ENCODE assay signal across 20 cellular contexts in the genomic region with DNA sequence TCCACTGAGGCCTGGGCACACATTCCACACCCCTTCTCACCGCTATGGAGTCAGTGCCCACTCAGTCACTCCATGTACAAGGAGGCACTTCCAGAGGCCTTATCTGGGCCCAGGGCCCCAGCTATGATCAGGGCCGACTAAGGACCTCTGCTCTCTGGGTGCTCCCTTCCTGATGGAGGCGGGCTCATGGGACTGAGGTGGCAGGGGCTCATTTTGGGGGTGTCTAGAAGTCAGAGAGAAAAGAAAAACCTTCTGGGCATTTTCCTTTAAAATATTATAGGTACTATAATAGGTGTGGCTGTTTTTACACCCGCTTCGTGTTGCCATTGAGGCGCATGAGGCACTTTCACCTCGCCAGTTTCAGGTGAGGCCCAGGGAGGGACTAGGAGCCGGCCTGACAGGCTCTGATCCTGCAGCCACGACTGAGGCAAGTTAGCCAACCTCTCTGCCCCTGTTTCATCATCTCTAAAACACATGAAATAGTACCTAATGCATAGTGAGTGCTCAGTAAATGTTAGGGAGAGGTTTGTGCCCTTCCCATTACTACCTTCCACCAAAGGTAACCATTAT. TPM values are rescaled to one million over a fixed set of nuclear protein-coding genes. Genes with fewer than 3 reads are reported as not detected.
A peak's percentile ranks its signal among the peaks of the same experiment; 100 is the strongest.
DNase-seq lines count a peak whose midpoint lies in the region; ATAC-seq, FAIRE-seq and TF ChIP-seq lines count a peak whose summit lies in the region.
"Had no signal": no experiment of that assay in that cellular context is flagged by ENCODE, and none has a peak within 500 bp of the region (broad histone marks: within the 10 kb centered on the region; RNA-seq: fewer than 3 reads in every experiment).

No MANE protein-coding gene starts in this region.

- peak overlapping the region; percentile 41 for H3K27ac Mint-ChIP-seq in progenitor cell of endocrine pancreas
- H3K27ac Mint-ChIP-seq: activated B cell treated with CpG ODN at 0.5 μM for 24 hours had no signal

- H3K23ac ChIP-seq in IMR-90 (ENCODE audit: low read depth, low read length): no peak overlapping the region

- H3K4me1 Mint-ChIP-seq in progenitor cell of endocrine pancreas (ENCODE audit: low read depth): peaks cover 8% of the 10 kb centered on the region
- H3K4me1 Mint-ChIP-seq: activated naive CD4-positive, alpha-beta T cell treated with anti-CD3 and anti-CD28 coated beads, Interleukin-2, amount 50 U/mL, for 24 hours had no signal

- peak overlapping the region; percentile 70 for H3K14ac ChIP-seq in IMR-90 (replicated peaks; ENCODE audit: low read depth, low read length)

- no peaks in the 10 kb centered on the region for H3K27me3 Mint-ChIP-seq in progenitor cell of endocrine pancreas

- no peak for DNase-seq in A549 (ENCODE audit: low read depth in 1 of 2, low spot score in 1 of 2)
- no peak for DNase-seq in IMR-90
- DNase-seq in epithelial cell of esophagus (ENCODE audit: low read depth): peak; percentile 76
- no peak for DNase-seq in progenitor cell of endocrine pancreas (ENCODE audit: low spot score, unreplicated experiment)
- no peak for DNase-seq in HepG2 (ENCODE audit: low spot score)
- DNase-seq in activated CD4-positive, alpha-beta T cell treated with anti-CD3 and anti-CD28 coated beads, Interleukin-2, amount 50 U/mL, for 1 hour: no peak
- no peak for DNase-seq in activated CD4-positive, alpha-beta T cell treated with anti-CD3 and anti-CD28 coated beads for 1 hour
- DNase-seq: activated B cell treated with CpG ODN at 0.5 μM for 24 hours; effector CD4-positive, alpha-beta T cell; gastrocnemius medialis; GOT3; MM.1S; NCI-H1417 treated with DMSO at 0.1 percent for 48 hours; NCI-H524 treated with DMSO at 0.1 percent for 48 hours had no signal

- H4K8ac ChIP-seq in IMR-90 (ENCODE audit: low read depth in 2 of 2, low read length in 2 of 2): peak overlapping the region in 1 of 2 experiments; percentile 56; a peak in 1 of 4 replicates

- H3K4ac ChIP-seq in IMR-90 (ENCODE audit: low read depth, low read length): peak overlapping the region; percentile 87

- H3K4me2 ChIP-seq in A549 (peak overlapping the region; percentile 64), IMR-90 (ENCODE audit: low read depth, low read length) (no peak overlapping the region), HepG2 (ENCODE audit: low read depth, low read length) (no peak overlapping the region)

- 0 out of 2 replicates have a peak overlapping the region, but pooled peaks have one; percentile 34 for H2BK20ac ChIP-seq in IMR-90 (ENCODE audit: low read depth, low read length)

- dilution Hi-C loops in IMR-90 (cut with HindIII; ENCODE audit: low sequenced_read_pairs, unreplicated experiment): no loop called here

- H2BK120ac ChIP-seq in IMR-90 (ENCODE audit: low read depth, low read length): no peak overlapping the region; the same call in 1 of the 2 replicates

- TF ChIP-seq POLR2A in A549 (IDR thresholded peaks at IDR 0.05; ENCODE audit: low read length): no peak
- TF ChIP-seq POLR2A in IMR-90 (IDR thresholded peaks at IDR 0.05; ENCODE audit: low read depth, low read length): no peak
- TF ChIP-seq POLR2A in HepG2 (IDR thresholded peaks at IDR 0.05; ENCODE audit: insufficient read depth in 1 of 2, low read depth in 2 of 2, low read length in 2 of 2): no peak

- no peak overlapping the region for H3K9ac ChIP-seq in IMR-90 (ENCODE audit: low read depth, low read length)
- H3K9ac ChIP-seq in HepG2 (ENCODE audit: insufficient read depth, low read depth, low read length): no peak overlapping the region

- intact Hi-C loops in IMR-90 (cut with micrococcal nuclease): no loop called here
- intact Hi-C loops in HepG2 (cut with micrococcal nuclease; ENCODE audit: unreplicated experiment): no loop called here

- no peaks in the 10 kb centered on the region for H3K9me3 ChIP-seq in A549
- no peaks in the 10 kb centered on the region for H3K9me3 ChIP-seq in IMR-90 (ENCODE audit: control insufficient read depth, insufficient read depth, low read length)
- no peaks in the 10 kb centered on the region for H3K9me3 ChIP-seq in HepG2 (ENCODE audit: low read length)
- H3K9me3 ChIP-seq: ascending aorta, esophagus muscularis mucosa, gastrocnemius medialis had no signal

- H3K36me3 ChIP-seq in IMR-90 (ENCODE audit: control insufficient read depth, insufficient read depth, low read length) (no peaks in the 10 kb centered on the region), HepG2 (replicated peaks in 1 of 2; ENCODE audit: control insufficient read depth in 1 of 2, insufficient read depth in 2 of 2, low read length in 2 of 2) (peaks cover 0 to 1% of the 10 kb centered on the region in 2 experiments; a peak in 2 of 5 replicates)
- H3K36me3 ChIP-seq: ascending aorta, esophagus muscularis mucosa, gastrocnemius medialis had no signal

- H3K18ac ChIP-seq in IMR-90 (ENCODE audit: low read depth, low read length): no peak overlapping the region

- H3K4me1 ChIP-seq in A549 (peaks cover 35% of the 10 kb centered on the region), IMR-90 (ENCODE audit: control insufficient read depth, insufficient read depth, low read length) (peaks cover 17% of the 10 kb centered on the region), HepG2 (ENCODE audit: insufficient read depth, low read length) (peaks cover 45% of the 10 kb centered on the region)

- H3K4me3 ChIP-seq in A549 (no peak overlapping the region), IMR-90 (ENCODE audit: insufficient read depth, low read depth, low read length) (no peak overlapping the region), epithelial cell of esophagus (ENCODE audit: low read length) (no peak overlapping the region), HepG2 (replicated peaks in 1 of 3; ENCODE audit: insufficient read depth in 1 of 3, low read depth in 2 of 3, low read length in 3 of 3) (no peak overlapping the region)
- H3K4me3 ChIP-seq: ascending aorta, esophagus muscularis mucosa, gastrocnemius medialis had no signal

- POLR2A ChIA-PET in A549 (lab: Yijun Ruan, JAX): no interaction called here
- POLR2A ChIA-PET in IMR-90 (lab: Charles Lee; ENCODE audit: unreplicated experiment): no interaction called here
- POLR2A ChIA-PET in HepG2 (lab: Yijun Ruan, JAX): interaction anchor here (0.9 to 3.4 kb wide), 2 partner anchors 10 to 17 kb away, joined by 3 to 26 read pairs; no protein-coding TSS in a partner anchor

- peak overlapping the region; percentile 59 for H2BK5ac ChIP-seq in IMR-90 (ENCODE audit: low read depth, low read length, poor library complexity, severe bottlenecking)

- peaks cover 0 to 4% of the 10 kb centered on the region in 2 experiments; a peak in 1 of 4 replicates for H3K79me1 ChIP-seq in IMR-90 (ENCODE audit: low read depth in 1 of 2, low read length in 2 of 2)

- H4K20me1 ChIP-seq in IMR-90 (ENCODE audit: insufficient read depth, low read length) (peaks cover 5% of the 10 kb centered on the region; the same call in 1 of the 2 replicates), HepG2 (ENCODE audit: insufficient read depth, low read length) (no peaks in the 10 kb centered on the region)

- H2AK5ac ChIP-seq in IMR-90 (ENCODE audit: low read depth, low read length): peak overlapping the region; percentile 97

- H2BK15ac ChIP-seq in IMR-90 (ENCODE audit: low read depth, low read length): peak overlapping the region; percentile 94; the same call in 1 of the 3 replicates

- BruUV-seq in IMR-90 (replicated peaks; lab: Mats Ljungman, UMichigan) (no TSS peak), HepG2 (replicated peaks; lab: Mats Ljungman, UMichigan) (no TSS peak)

- no peaks in the 10 kb centered on the region for H3K79me2 ChIP-seq in HepG2 (ENCODE audit: insufficient read depth, low read length)

- peaks cover 16% of the 10 kb centered on the region for H3K9me1 ChIP-seq in IMR-90 (ENCODE audit: insufficient read depth, low read length)

- TF ChIP-seq EP300 in A549 (IDR thresholded peaks at IDR 0.05) (no peak), HepG2 (IDR thresholded peaks at IDR 0.05; ENCODE audit: low read depth in 2 of 2, low read length in 2 of 2) (no peak), HepG2 (CRISPR knock-in tag; IDR thresholded peaks at IDR 0.05; ENCODE audit: borderline replicate concordance) (no peak)

- no peak overlapping the region for H3K56ac ChIP-seq in IMR-90 (ENCODE audit: extremely low read depth, insufficient read depth, low read length)

- H3K9me3 Mint-ChIP-seq in progenitor cell of endocrine pancreas (ENCODE audit: low read depth): no peaks in the 10 kb centered on the region
- H3K9me3 Mint-ChIP-seq: activated B cell treated with CpG ODN at 0.5 μM for 24 hours; activated naive CD4-positive, alpha-beta T cell treated with anti-CD3 and anti-CD28 coated beads, Interleukin-2, amount 50 U/mL, for 24 hours had no signal

- WGBS in A549 (ENCODE audit: missing lambda C conversion rate): 91% methylated on average over 9 of the region's 9 CpGs
- WGBS in IMR-90 (ENCODE audit: extremely low coverage in 2 of 2, insufficient read length in 1 of 2), 2 experiments: no CpG with 5 or more reads among the region's 9 CpGs
- WGBS in HepG2 (ENCODE audit: low lambda C conversion rate): 87% methylated on average over 8 of the region's 9 CpGs

- in situ Hi-C loops in IMR-90 (cut with MboI; ENCODE audit: low sequenced_read_pairs) (no loop called here), HepG2 (cut with HindIII; ENCODE audit: extremely low pct_ligation_motif_present, low pct_unique_long_range_greater_than_20kb) (no loop called here)

- TF ChIP-seq RAD21 in A549 (conservative IDR thresholded peaks at IDR 0.05 in 1 of 2, IDR thresholded peaks at IDR 0.05 in 1 of 2) (no peak), IMR-90 (IDR thresholded peaks at IDR 0.05; ENCODE audit: low read length) (no peak), HepG2 (CRISPR knock-in tag; IDR thresholded peaks at IDR 0.05) (no peak)

- H3K4me3 Mint-ChIP-seq in progenitor cell of endocrine pancreas (ENCODE audit: low read depth): no peak overlapping the region
- H3K4me3 Mint-ChIP-seq: activated B cell treated with CpG ODN at 0.5 μM for 24 hours; activated naive CD4-positive, alpha-beta T cell treated with anti-CD3 and anti-CD28 coated beads, Interleukin-2, amount 50 U/mL, for 24 hours had no signal

- H3K27ac ChIP-seq in A549 (peak overlapping the region; percentile 86 to 93), IMR-90 (ENCODE audit: insufficient read depth, low read length) (no peak overlapping the region), HepG2 (ENCODE audit: extremely low read length, insufficient read depth, low read length) (no peak overlapping the region)

- H2AK9ac ChIP-seq in IMR-90 (replicated peaks; ENCODE audit: low read depth, low read length, poor library complexity): peak overlapping the region; percentile 89

- H4K5ac ChIP-seq in IMR-90 (ENCODE audit: low read depth, low read length): no peak overlapping the region

- H3K36me3 Mint-ChIP-seq in progenitor cell of endocrine pancreas (ENCODE audit: insufficient read depth): peaks cover 13% of the 10 kb centered on the region
- H3K36me3 Mint-ChIP-seq: activated naive CD4-positive, alpha-beta T cell treated with anti-CD3 and anti-CD28 coated beads, Interleukin-2, amount 50 U/mL, for 24 hours had no signal

- CTCF ChIA-PET in A549 (lab: Yijun Ruan, JAX) (interaction anchor here (1.2 to 2.4 kb wide), 4 partner anchors 10 to 15 kb away, joined by 3 to 19 read pairs (median 12); a partner anchor contains a TSS), IMR-90 (lab: Yijun Ruan, JAX) (no interaction called here), HepG2 (lab: Yijun Ruan, JAX; ENCODE audit: low intra/inter-chr PET ratio, low total read pairs) (no interaction called here)

- H3K27me3 ChIP-seq in IMR-90 (ENCODE audit: control insufficient read depth, insufficient read depth, low read length): no peaks in the 10 kb centered on the region
- H3K27me3 ChIP-seq in HepG2 (ENCODE audit: control insufficient read depth in 1 of 2, insufficient read depth in 2 of 2, low read length in 2 of 2): no peaks in the 10 kb centered on the region
- H3K27me3 ChIP-seq: ascending aorta, esophagus muscularis mucosa, gastrocnemius medialis had no signal

- FAIRE-seq in A549 (lab: Jason Lieb, UNC) (no peak), HepG2 (lab: Jason Lieb, UNC) (no peak)
- FAIRE-seq: D721Med had no signal

- H2AFZ ChIP-seq in IMR-90 (replicated peaks; ENCODE audit: low read length, poor library complexity) (peak overlapping the region; percentile 51), HepG2 (ENCODE audit: low read length) (no peak overlapping the region)

- TF ChIP-seq CTCF in A549 (IDR thresholded peaks at IDR 0.05): no peak
- no peak for TF ChIP-seq CTCF in IMR-90 (conservative IDR thresholded peaks at IDR 0.05; ENCODE audit: low read depth, low read length)
- no peak for TF ChIP-seq CTCF in epithelial cell of esophagus (IDR thresholded peaks at IDR 0.05; ENCODE audit: insufficient read depth, low read depth, low read length, missing control alignments)
- TF ChIP-seq CTCF in progenitor cell of endocrine pancreas (IDR thresholded peaks at IDR 0.05; ENCODE audit: unreplicated experiment): no peak
- TF ChIP-seq CTCF in HepG2 (CRISPR knock-in tag; IDR thresholded peaks at IDR 0.05): no peak

- no peak for ATAC-seq in A549
- ATAC-seq in IMR-90 (ENCODE audit: low read depth): no peak
- no peak for ATAC-seq in HepG2
- no peak for ATAC-seq in HG02763 (IDR thresholded peaks at IDR 0.05; ENCODE audit: unreplicated experiment)
- ATAC-seq: gastrocnemius medialis had no signal

- peak overlapping the region; percentile 86; the same call in 1 of the 2 replicates for H4K91ac ChIP-seq in IMR-90 (ENCODE audit: insufficient read depth, low read depth, low read length)

RNA-seq across cellular contexts. Expression of a gene that starts 14.4 kb away (rescaled TPM):
- polyA plus RNA-seq in A549 (2011; rRNA removed): 60.6 and 65.6 TPM in 2 replicates
- 101 and 112 TPM in 2 replicates for polyA plus RNA-seq in A549 (2012; cell fraction: cytosol; rRNA removed)
- polyA plus RNA-seq in A549 (2012; cell fraction: nucleus; rRNA removed): 98.6 and 98.8 TPM in 2 replicates
- polyA plus RNA-seq in A549 (2017; fragmentation: RNase III; extraction: RNeasy Plus Mini Kit Qiagen cat#74134 plus additional on column Dnase treatment): 47.6 to 59.4 TPM (median 48.2 TPM) in 3 replicates
- 80.8 and 98.0 TPM in 2 replicates for polyA minus RNA-seq in A549 (2011; rRNA and poly(A)+ RNA removed)
- 23.3 and 42.5 TPM in 2 replicates for total RNA-seq in IMR-90 (2012; rRNA removed)
- 43.8 and 54.9 TPM in 2 replicates for polyA plus RNA-seq in IMR-90 (2012; rRNA removed)
- 53.7 and 71.4 TPM in 2 replicates for polyA plus RNA-seq in IMR-90 (2012; cell fraction: cytosol; rRNA removed)
- polyA plus RNA-seq in IMR-90 (2012; cell fraction: nucleus; rRNA removed; ENCODE audit: low replicate concordance): 30.7 and 46.9 TPM in 2 replicates
- 27.3 and 29.9 TPM in 2 replicates for total RNA-seq in progenitor cell of endocrine pancreas
- 26.2 and 27.7 TPM in 2 replicates for total RNA-seq in HepG2 (2016; rRNA removed; fragmentation: Illumina TruSeq; extraction: Trizol)
- total RNA-seq in HepG2 (2016; cell fraction: cytosol; rRNA removed; fragmentation: Illumina TruSeq; extraction: Trizol; ENCODE audit: low read depth): 7.2 and 9.1 TPM in 2 replicates
- 28.5 TPM in 2 replicates for total RNA-seq in HepG2 (2016; cell fraction: insoluble cytoplasmic fraction; rRNA removed; fragmentation: Illumina TruSeq; extraction: Trizol)
- total RNA-seq in HepG2 (2016; cell fraction: membrane; rRNA removed; fragmentation: Illumina TruSeq; extraction: Trizol): 9.6 and 12.5 TPM in 2 replicates
- total RNA-seq in HepG2 (2016; cell fraction: nucleus; rRNA removed; fragmentation: Illumina TruSeq; extraction: Trizol): 16.8 and 19.2 TPM in 2 replicates
- 28.7 and 31.1 TPM in 2 replicates for polyA plus RNA-seq in HepG2 (2011; rRNA removed)
- 19.7 and 34.3 TPM in 2 replicates for polyA plus RNA-seq in HepG2 (2011; cell fraction: cytosol; rRNA removed)
- 46.3 and 48.7 TPM in 2 replicates for polyA plus RNA-seq in HepG2 (2011; cell fraction: nucleus; rRNA removed)
- polyA plus RNA-seq in HepG2 (2012): 11.8 and 12.8 TPM in 2 replicates
- polyA plus RNA-seq in HepG2 (2016; cell fraction: cytosol; fragmentation: Illumina TruSeq; extraction: Trizol; ENCODE audit: low read depth): 6.7 and 10.3 TPM in 2 replicates
- polyA plus RNA-seq in HepG2 (2016; cell fraction: insoluble cytoplasmic fraction; fragmentation: Illumina TruSeq; extraction: Trizol; ENCODE audit: low read depth): 27.9 and 32.0 TPM in 2 replicates
- polyA plus RNA-seq in HepG2 (2016; cell fraction: membrane; fragmentation: Illumina TruSeq; extraction: Trizol; ENCODE audit: low read depth): 6.2 and 7.2 TPM in 2 replicates
- polyA plus RNA-seq in HepG2 (2016; cell fraction: nucleus; fragmentation: Illumina TruSeq; extraction: Trizol; ENCODE audit: insufficient read depth, low read depth): 31.9 and 36.2 TPM in 2 replicates
- polyA minus RNA-seq in HepG2 (2011; rRNA and poly(A)+ RNA removed; ENCODE audit: low replicate concordance): 24.4 and 68.8 TPM in 2 replicates
- 7.4 and 11.4 TPM in 2 replicates for polyA minus RNA-seq in HepG2 (2011; cell fraction: cytosol; rRNA and poly(A)+ RNA removed)
- 19.1 and 22.0 TPM in 2 replicates for polyA minus RNA-seq in HepG2 (2011; cell fraction: nucleus; rRNA and poly(A)+ RNA removed)

RNA-seq across cellular contexts. Expression of a gene that starts 30.1 kb away (rescaled TPM):
- 7.2 and 10.4 TPM in 2 replicates for polyA plus RNA-seq in A549 (2011; rRNA removed)
- 23.8 and 28.0 TPM in 2 replicates for polyA plus RNA-seq in A549 (2012; cell fraction: cytosol; rRNA removed)
- polyA plus RNA-seq in A549 (2012; cell fraction: nucleus; rRNA removed): 37.5 and 53.0 TPM in 2 replicates
- polyA plus RNA-seq in A549 (2017; fragmentation: RNase III; extraction: RNeasy Plus Mini Kit Qiagen cat#74134 plus additional on column Dnase treatment): 20.1 to 25.8 TPM (median 23.3 TPM) in 3 replicates
- 32.7 and 43.8 TPM in 2 replicates for polyA minus RNA-seq in A549 (2011; rRNA and poly(A)+ RNA removed)
- 6.4 and 9.7 TPM in 2 replicates for total RNA-seq in IMR-90 (2012; rRNA removed)
- polyA plus RNA-seq in IMR-90 (2012; rRNA removed): 20.7 and 25.4 TPM in 2 replicates
- 31.6 and 31.9 TPM in 2 replicates for polyA plus RNA-seq in IMR-90 (2012; cell fraction: cytosol; rRNA removed)
- 48.2 and 94.1 TPM in 2 replicates for polyA plus RNA-seq in IMR-90 (2012; cell fraction: nucleus; rRNA removed; ENCODE audit: low replicate concordance)
- 39.0 and 41.8 TPM in 2 replicates for total RNA-seq in progenitor cell of endocrine pancreas
- 2.9 and 3.7 TPM in 2 replicates for total RNA-seq in HepG2 (2016; rRNA removed; fragmentation: Illumina TruSeq; extraction: Trizol)
- total RNA-seq in HepG2 (2016; cell fraction: cytosol; rRNA removed; fragmentation: Illumina TruSeq; extraction: Trizol; ENCODE audit: low read depth): 2.7 and 3.5 TPM in 2 replicates
- 3.5 and 4.6 TPM in 2 replicates for total RNA-seq in HepG2 (2016; cell fraction: insoluble cytoplasmic fraction; rRNA removed; fragmentation: Illumina TruSeq; extraction: Trizol)
- total RNA-seq in HepG2 (2016; cell fraction: membrane; rRNA removed; fragmentation: Illumina TruSeq; extraction: Trizol): 4.4 and 4.5 TPM in 2 replicates
- total RNA-seq in HepG2 (2016; cell fraction: nucleus; rRNA removed; fragmentation: Illumina TruSeq; extraction: Trizol): 5.1 and 5.6 TPM in 2 replicates
- polyA plus RNA-seq in HepG2 (2011; rRNA removed): 5.9 and 6.4 TPM in 2 replicates
- 2.6 TPM in 2 replicates for polyA plus RNA-seq in HepG2 (2011; cell fraction: cytosol; rRNA removed)
- polyA plus RNA-seq in HepG2 (2011; cell fraction: nucleus; rRNA removed): 15.5 and 19.3 TPM in 2 replicates
- polyA plus RNA-seq in HepG2 (2012): 4.7 and 7.2 TPM in 2 replicates
- polyA plus RNA-seq in HepG2 (2016; cell fraction: cytosol; fragmentation: Illumina TruSeq; extraction: Trizol; ENCODE audit: low read depth): 2.3 and 3.1 TPM in 2 replicates
- 5.8 and 8.5 TPM in 2 replicates for polyA plus RNA-seq in HepG2 (2016; cell fraction: insoluble cytoplasmic fraction; fragmentation: Illumina TruSeq; extraction: Trizol; ENCODE audit: low read depth)
- 4.2 TPM in 2 replicates for polyA plus RNA-seq in HepG2 (2016; cell fraction: membrane; fragmentation: Illumina TruSeq; extraction: Trizol; ENCODE audit: low read depth)
- 12.9 and 19.5 TPM in 2 replicates for polyA plus RNA-seq in HepG2 (2016; cell fraction: nucleus; fragmentation: Illumina TruSeq; extraction: Trizol; ENCODE audit: insufficient read depth, low read depth)
- 23.8 and 23.9 TPM in 2 replicates for polyA minus RNA-seq in HepG2 (2011; rRNA and poly(A)+ RNA removed; ENCODE audit: low replicate concordance)
- 4.7 and 7.5 TPM in 2 replicates for polyA minus RNA-seq in HepG2 (2011; cell fraction: cytosol; rRNA and poly(A)+ RNA removed)
- polyA minus RNA-seq in HepG2 (2011; cell fraction: nucleus; rRNA and poly(A)+ RNA removed): 20.3 and 20.4 TPM in 2 replicates

RNA-seq across cellular contexts. Expression of a gene that starts 38.8 kb away (rescaled TPM):
- not detected in 2 replicates for polyA plus RNA-seq in A549 (2011; rRNA removed)
- 0.08 TPM in 1 of 2 replicates, not detected in the other for polyA plus RNA-seq in A549 (2012; cell fraction: cytosol; rRNA removed)
- polyA plus RNA-seq in A549 (2012; cell fraction: nucleus; rRNA removed): 0.04 and 0.09 TPM in 2 replicates
- 0.04 to 0.13 TPM (median 0.13 TPM) in 3 replicates for polyA plus RNA-seq in A549 (2017; fragmentation: RNase III; extraction: RNeasy Plus Mini Kit Qiagen cat#74134 plus additional on column Dnase treatment)
- polyA minus RNA-seq in A549 (2011; rRNA and poly(A)+ RNA removed): not detected in 2 replicates
- 5.0 and 7.0 TPM in 2 replicates for total RNA-seq in IMR-90 (2012; rRNA removed)
- 69.5 and 71.6 TPM in 2 replicates for polyA plus RNA-seq in IMR-90 (2012; rRNA removed)
- 64.0 and 103 TPM in 2 replicates for polyA plus RNA-seq in IMR-90 (2012; cell fraction: cytosol; rRNA removed)
- polyA plus RNA-seq in IMR-90 (2012; cell fraction: nucleus; rRNA removed; ENCODE audit: low replicate concordance): 30.2 and 36.0 TPM in 2 replicates
- total RNA-seq in progenitor cell of endocrine pancreas: 2.3 and 2.5 TPM in 2 replicates
- not detected in 2 replicates for total RNA-seq in HepG2 (2016; rRNA removed; fragmentation: Illumina TruSeq; extraction: Trizol)
- total RNA-seq in HepG2 (2016; cell fraction: cytosol; rRNA removed; fragmentation: Illumina TruSeq; extraction: Trizol; ENCODE audit: low read depth): not detected in 2 replicates
- 0.13 TPM in 1 of 2 replicates, not detected in the other for total RNA-seq in HepG2 (2016; cell fraction: insoluble cytoplasmic fraction; rRNA removed; fragmentation: Illumina TruSeq; extraction: Trizol)
- not detected in 2 replicates for total RNA-seq in HepG2 (2016; cell fraction: membrane; rRNA removed; fragmentation: Illumina TruSeq; extraction: Trizol)
- total RNA-seq in HepG2 (2016; cell fraction: nucleus; rRNA removed; fragmentation: Illumina TruSeq; extraction: Trizol): not detected in 2 replicates
- 0.08 and 0.59 TPM in 2 replicates for polyA plus RNA-seq in HepG2 (2011; rRNA removed)
- 0.16 and 0.23 TPM in 2 replicates for polyA plus RNA-seq in HepG2 (2011; cell fraction: cytosol; rRNA removed)
- polyA plus RNA-seq in HepG2 (2011; cell fraction: nucleus; rRNA removed): 0.23 and 0.88 TPM in 2 replicates
- polyA plus RNA-seq in HepG2 (2012): 0.27 and 0.75 TPM in 2 replicates
- polyA plus RNA-seq in HepG2 (2016; cell fraction: cytosol; fragmentation: Illumina TruSeq; extraction: Trizol; ENCODE audit: low read depth): not detected in 2 replicates
- polyA plus RNA-seq in HepG2 (2016; cell fraction: insoluble cytoplasmic fraction; fragmentation: Illumina TruSeq; extraction: Trizol; ENCODE audit: low read depth): not detected in 2 replicates
- polyA plus RNA-seq in HepG2 (2016; cell fraction: membrane; fragmentation: Illumina TruSeq; extraction: Trizol; ENCODE audit: low read depth): not detected in 2 replicates
- polyA plus RNA-seq in HepG2 (2016; cell fraction: nucleus; fragmentation: Illumina TruSeq; extraction: Trizol; ENCODE audit: insufficient read depth, low read depth): not detected in 2 replicates
- 0.12 TPM in 1 of 2 replicates, not detected in the other for polyA minus RNA-seq in HepG2 (2011; rRNA and poly(A)+ RNA removed; ENCODE audit: low replicate concordance)
- polyA minus RNA-seq in HepG2 (2011; cell fraction: cytosol; rRNA and poly(A)+ RNA removed): 0.69 TPM in 1 of 2 replicates, not detected in the other
- polyA minus RNA-seq in HepG2 (2011; cell fraction: nucleus; rRNA and poly(A)+ RNA removed): not detected in 2 replicates
- total RNA-seq: activated B cell treated with CpG ODN at 0.5 μM for 24 hours; activated CD8-positive, alpha-beta memory T cell treated with anti-CD3 and anti-CD28 coated beads for 36 hours had no signal

Comparison
In these comparisons a context has a peak if more than half of its experiments do, and no peak if none do; other contexts are left out.
1. H3K27ac ChIP-seq: peak in A549 (2 of 2); none in IMR-90 (single experiment) and HepG2 (single experiment).